15 cellular contexts compared by ENCODE assay signal in the genomic region with DNA sequence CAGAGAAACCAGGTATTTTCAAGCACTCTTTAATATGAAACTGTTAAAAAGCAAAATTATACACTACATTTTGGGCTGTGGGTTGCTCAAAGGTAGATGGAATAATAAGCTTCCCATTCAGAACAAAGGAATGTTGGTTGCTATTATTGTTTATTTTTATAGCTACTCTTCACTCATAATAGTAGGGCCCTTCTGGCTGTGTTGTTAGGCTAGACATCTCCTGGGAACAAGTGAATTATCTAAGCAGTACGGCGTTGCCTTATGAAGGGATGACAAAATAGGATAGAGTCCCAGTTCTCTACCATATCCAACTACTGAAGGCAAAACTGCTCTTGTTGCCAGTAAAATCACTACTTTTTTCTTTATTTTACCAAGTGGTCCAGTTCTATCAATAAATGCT. TPM values are rescaled to one million over a fixed set of nuclear protein-coding genes. Genes with fewer than 3 reads are reported as not detected.
"Had no signal": no experiment of that assay in that cellular context is flagged by ENCODE, and none has a peak within 500 bp of the region (broad histone marks: within the 10 kb centered on the region; RNA-seq: fewer than 3 reads in every experiment).

No MANE protein-coding gene starts in this region.

- H3K4me1 ChIP-seq: thyroid gland had no signal

- DNase-seq: activated CD4-positive, alpha-beta T cell treated with anti-CD3 and anti-CD28 coated beads, Interleukin-2, amount 10 ng/mL, durations not matched to agents 24 days and 14 days; activated CD8-positive, alpha-beta T cell treated with anti-CD3 and anti-CD28 coated beads, Interleukin-2, amount 10 ng/mL, durations not matched to agents 7 days and 5 days; activated naive CD4-positive, alpha-beta T cell treated with anti-CD3 and anti-CD28 coated beads for 36 hours; activated T-cell treated with anti-CD3 and anti-CD28 coated beads, Interleukin-2, amount 50 U/mL, for 4 hours; aorta; endodermal cell; occipital lobe; posterior cingulate gyrus; sigmoid colon; stimulated activated CD4-positive, alpha-beta T cell treated with anti-CD3 and anti-CD28 coated beads, Interleukin-1b, Interleukin-23, amount 100 ng/mL, for 48 hours; stimulated activated naive CD4-positive, alpha-beta T cell treated with Interleukin-2 at 50 U/mL for 16 hours; T1000; thyroid gland had no signal

- H3K4me3 ChIP-seq: sigmoid colon, thyroid gland had no signal

- H3K27me3 ChIP-seq: sigmoid colon, thyroid gland had no signal

- H3K27ac ChIP-seq: epithelial cell of prostate, sigmoid colon, thyroid gland had no signal

- H3K9me3 ChIP-seq: sigmoid colon, thyroid gland had no signal

- H3K36me3 ChIP-seq: sigmoid colon, thyroid gland had no signal

RNA-seq across cellular contexts. Expression of a gene that starts 34.2 kb away (rescaled TPM):
- total RNA-seq: activated CD4-positive, alpha-beta T cell treated with anti-CD3 and anti-CD28 coated beads, Interleukin-2, amount 10 ng/mL, durations not matched to agents 24 days and 14 days; activated CD8-positive, alpha-beta T cell treated with anti-CD3 and anti-CD28 coated beads, Interleukin-2, amount 10 ng/mL, durations not matched to agents 7 days and 5 days; activated naive CD4-positive, alpha-beta T cell treated with anti-CD3 and anti-CD28 coated beads for 36 hours; mononuclear cell had no signal
